ENCODE assay signal across 14 cellular contexts in genomic region chr11:70435765-70436500, GRCh38. TPM values are rescaled to one million over a fixed set of nuclear protein-coding genes. Genes with fewer than 3 reads are reported as not detected.
DNase-seq lines count a peak whose midpoint lies in the region; ATAC-seq, FAIRE-seq and TF ChIP-seq lines count a peak whose summit lies in the region.
"Had no signal": no experiment of that assay in that cellular context is flagged by ENCODE, and none has a peak within 500 bp of the region (broad histone marks: within the 10 kb centered on the region; RNA-seq: fewer than 3 reads in every experiment).

No MANE protein-coding gene starts in this region.

- peaks cover 4% of the 10 kb centered on the region for H3K4me1 Mint-ChIP-seq in glutamatergic neuron (ENCODE audit: low read depth, unreplicated experiment)
- H3K4me1 Mint-ChIP-seq: CD8-positive, alpha-beta memory T cell had no signal

- H4K20me1 ChIP-seq in OCI-LY3 (ENCODE audit: insufficient read depth, low read length): no peaks in the 10 kb centered on the region

- peak overlapping the region; percentile 87 for H3K9ac ChIP-seq in OCI-LY3 (ENCODE audit: low read length)

- peaks cover 8% of the 10 kb centered on the region for H3K79me2 ChIP-seq in OCI-LY3 (ENCODE audit: low read length)

- peaks cover 3% of the 10 kb centered on the region for H3K9me3 Mint-ChIP-seq in glutamatergic neuron (ENCODE audit: unreplicated experiment)
- H3K9me3 Mint-ChIP-seq: CD8-positive, alpha-beta memory T cell had no signal

- TF ChIP-seq CTCF in OCI-LY3 (IDR thresholded peaks at IDR 0.05; ENCODE audit: low read depth, low read length) (no peak), glutamatergic neuron (IDR thresholded peaks at IDR 0.05; ENCODE audit: partially characterized antibody, unreplicated experiment) (no peak), psoas muscle (IDR thresholded peaks at IDR 0.05) (no peak)

- no peak for ATAC-seq in psoas muscle
- ATAC-seq: A549 had no signal

- H3K4me1 ChIP-seq in OCI-LY3 (ENCODE audit: low read length) (peaks cover 64% of the 10 kb centered on the region), psoas muscle (no peaks in the 10 kb centered on the region)
- H3K4me1 ChIP-seq: A549, BE2C, Caco-2 had no signal

- no peak for TF ChIP-seq POLR2A in GM12891 (IDR thresholded peaks at IDR 0.05; ENCODE audit: low read depth, low read length)

- H3K27ac ChIP-seq in OCI-LY3 (ENCODE audit: low read length) (peak overlapping the region; percentile 94), psoas muscle (no peak overlapping the region)
- H3K27ac ChIP-seq: A549 had no signal

- peak overlapping the region; percentile 63 for H3K4me3 ChIP-seq in OCI-LY3 (ENCODE audit: low read length)
- H3K4me3 ChIP-seq in psoas muscle: no peak overlapping the region
- H3K4me3 ChIP-seq: A549 had no signal

- no peak overlapping the region for H2AFZ ChIP-seq in OCI-LY3 (ENCODE audit: low read depth, low read length)

- peaks cover 1% of the 10 kb centered on the region for H3K27me3 Mint-ChIP-seq in glutamatergic neuron (ENCODE audit: unreplicated experiment)

- no peak overlapping the region for H3K4me3 Mint-ChIP-seq in glutamatergic neuron (ENCODE audit: unreplicated experiment)
- H3K4me3 Mint-ChIP-seq: CD8-positive, alpha-beta memory T cell had no signal

- H3K9me3 ChIP-seq in OCI-LY3 (ENCODE audit: insufficient read depth, low read length): 0 out of 2 replicates have a peak, but pooled peaks cover 7% of the 10 kb centered on the region
- H3K9me3 ChIP-seq in psoas muscle: no peaks in the 10 kb centered on the region
- H3K9me3 ChIP-seq: A549, BE2C, Caco-2 had no signal

- WGBS in psoas muscle, 3 donors: 93 to 95% (median 93%) methylated on average over 24 of the region's 24 CpGs

- FAIRE-seq in GM12891 (lab: Jason Lieb, UNC): peak; percentile 56
- FAIRE-seq: A549, GM18507 had no signal

- H3K36me3 ChIP-seq in OCI-LY3 (replicated peaks; ENCODE audit: low read depth, low read length) (peaks cover 47% of the 10 kb centered on the region), psoas muscle (ENCODE audit: insufficient read depth in 1 of 2, low read depth in 1 of 2) (peaks cover 7 to 83% of the 10 kb centered on the region in 2 donors)

- peak overlapping the region; percentile 68 for H3K27ac Mint-ChIP-seq in glutamatergic neuron (ENCODE audit: unreplicated experiment)

- intact Hi-C loops in posterior vena cava (cut with DNase I) (no loop called here), psoas muscle (cut with DNase I) (no loop called here)

- H3K27me3 ChIP-seq in OCI-LY3 (ENCODE audit: low read depth, low read length): no peaks in the 10 kb centered on the region
- H3K27me3 ChIP-seq in psoas muscle (ENCODE audit: insufficient read depth in 3 of 3, low read length in 2 of 3): no peaks in the 10 kb centered on the region
- H3K27me3 ChIP-seq: BE2C had no signal

- no peaks in the 10 kb centered on the region for H3K36me3 Mint-ChIP-seq in glutamatergic neuron (ENCODE audit: unreplicated experiment)
- H3K36me3 Mint-ChIP-seq: CD8-positive, alpha-beta memory T cell had no signal

- H3K4me2 ChIP-seq in OCI-LY3 (ENCODE audit: low read length): peak overlapping the region; percentile 73
- H3K4me2 ChIP-seq: A549 had no signal

- DNase-seq in GM12891 (ENCODE audit: insufficient read length, low spot score) (no peak), glutamatergic neuron (no peak), posterior vena cava (ENCODE audit: low spot score) (peak; percentile 68), psoas muscle (no peak), HPDE6-E6E7 (ENCODE audit: extremely low spot score) (no peak), EL (no peak)
- no peak for DNase-seq in stimulated activated CD4-positive, alpha-beta T cell treated with anti-CD3 and anti-CD28 coated beads, Interleukin-12 subunit alpha, Interleukin-12 subunit beta, amount 100 ng/mL, for 4 hours
- DNase-seq: BE2C; Caco-2; CD8-positive, alpha-beta memory T cell; DMS53 had no signal

TF ChIP-seq in GM12891, 5 proteins besides CTCF, POLR2A, EP300 and RAD21:
- TF ChIP-seq SPI1 (IDR thresholded peaks at IDR 0.05; ENCODE audit: low read depth, low read length) (no peak), POU2F2 (IDR thresholded peaks at IDR 0.05; ENCODE audit: low read depth, low read length) (no peak), POLR2AphosphoS5 (IDR thresholded peaks at IDR 0.05; ENCODE audit: low read depth, low read length) (no peak), TAF1 (IDR thresholded peaks at IDR 0.05; ENCODE audit: low read depth, low read length) (no peak), PAX5 (IDR thresholded peaks at IDR 0.05; ENCODE audit: insufficient read depth, low read length, severe bottlenecking) (no peak)

RNA-seq across cellular contexts. Expression of gene CTTN, which starts 37.6 kb away (rescaled TPM):
- polyA plus RNA-seq in GM12891 (2012; ENCODE audit: low read depth, missing spikeins): 27.9 TPM
- total RNA-seq in glutamatergic neuron (ENCODE audit: unreplicated experiment): 296 TPM
- 100 to 1,000 TPM; 192 to 195 TPM for total RNA-seq in posterior vena cava
- total RNA-seq in psoas muscle: 100 to 1,000 TPM in 2 of 4 donors, 10 to 100 TPM in 2; 60.0 to 117 (median 91.2) TPM
- 10 to 100 TPM; 44.1 to 91.2 (median 88.4) TPM for polyA plus RNA-seq in psoas muscle
- polyA plus RNA-seq: CD8-positive, alpha-beta memory T cell had no signal
